Comparison of ENCODE assay signal across 29 cellular contexts in the genomic region with DNA sequence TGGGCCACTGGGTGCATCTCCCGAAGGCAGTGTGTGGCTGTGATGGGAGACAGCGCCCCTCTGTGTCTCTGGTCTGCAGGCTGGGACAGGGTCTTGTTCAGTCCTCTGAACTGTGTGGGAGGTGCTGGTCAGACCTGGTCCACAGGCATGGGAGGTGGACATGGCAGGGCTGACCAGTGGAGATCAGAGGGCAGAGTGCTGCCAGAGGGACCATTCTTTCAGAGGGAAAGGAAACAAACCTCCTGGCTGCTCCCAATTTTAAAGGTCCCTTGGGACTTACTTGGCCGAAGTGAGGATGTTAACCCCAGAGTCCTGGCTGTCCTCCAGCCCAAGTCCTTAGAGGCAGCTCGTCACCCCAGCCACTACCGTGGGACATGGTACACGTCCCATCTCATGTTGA. TPM values are rescaled to one million over a fixed set of nuclear protein-coding genes. Genes with fewer than 3 reads are reported as not detected.
"Had no signal": no experiment of that assay in that cellular context is flagged by ENCODE, and none has a peak within 500 bp of the region (broad histone marks: within the 10 kb centered on the region; RNA-seq: fewer than 3 reads in every experiment).

No MANE protein-coding gene starts in this region.

- DNase-seq: activated CD8-positive, alpha-beta memory T cell treated with anti-CD3 and anti-CD28 coated beads, Interleukin-2, amount 10 ng/mL, durations not matched to agents 7 days and 5 days; activated CD8-positive, alpha-beta T cell treated with anti-CD3 and anti-CD28 coated beads, Interleukin-2, amount 10 ng/mL, durations not matched to agents 7 days and 5 days; activated naive CD8-positive, alpha-beta T cell treated with anti-CD3 and anti-CD28 coated beads, Interleukin-2, amount 50 U/mL, for 24 hours; activated T-cell treated with anti-CD3 and anti-CD28 coated beads, Interleukin-2, amount 50 U/mL, for 48 hours; colonic mucosa; effector CD8-positive, alpha-beta T cell; erythroblast; left colon; mammary epithelial cell; naive B cell; occipital lobe; stimulated activated CD4-positive, alpha-beta T cell treated with anti-CD3 and anti-CD28 coated beads, Interleukin-12 subunit alpha, Interleukin-12 subunit beta, amount 100 ng/mL, for 4 hours; stimulated activated CD4-positive, alpha-beta T cell treated with anti-CD3 and anti-CD28 coated beads, Interleukin-4, amount 100 ng/mL, for 1 hour; T-helper 2 cell; thyroid gland had no signal

- H3K27me3 ChIP-seq: colonic mucosa, hepatocyte, right atrium auricular region, thyroid gland, upper lobe of left lung had no signal

- H3K27ac ChIP-seq: colonic mucosa, gastroesophageal sphincter, hepatocyte, right atrium auricular region, skin epidermis, thyroid gland, upper lobe of left lung had no signal

- H3K4me1 ChIP-seq: colonic mucosa had no signal

- H2AFZ ChIP-seq: hepatocyte had no signal

- H3K4me2 ChIP-seq: hepatocyte had no signal

- H3K36me3 ChIP-seq: colonic mucosa, gastroesophageal sphincter, right atrium auricular region, thyroid gland, upper lobe of left lung had no signal

- H3K4me3 ChIP-seq: colonic mucosa, gastroesophageal sphincter, hepatocyte, right atrium auricular region, skin epidermis, thyroid gland, upper lobe of left lung had no signal

- H3K9me3 ChIP-seq: colonic mucosa, gastroesophageal sphincter, right atrium auricular region, thyroid gland, upper lobe of left lung had no signal

- ATAC-seq: activated CD8-positive, alpha-beta memory T cell treated with anti-CD3 and anti-CD28 coated beads, Interleukin-2, amount 10 ng/mL, durations not matched to agents 7 days and 5 days; activated CD8-positive, alpha-beta T cell treated with anti-CD3 and anti-CD28 coated beads, Interleukin-2, amount 10 ng/mL, durations not matched to agents 7 days and 5 days; activated naive CD8-positive, alpha-beta T cell treated with anti-CD3 and anti-CD28 coated beads, Interleukin-2, amount 50 U/mL, for 24 hours; gastroesophageal sphincter; left colon; WTC11 had no signal

RNA-seq across cellular contexts. Expression of gene CAPN13, which starts 4.0 kb away (rescaled TPM):
- total RNA-seq: activated CD8-positive, alpha-beta memory T cell treated with anti-CD3 and anti-CD28 coated beads, Interleukin-2, amount 10 ng/mL, durations not matched to agents 7 days and 5 days; activated CD8-positive, alpha-beta T cell treated with anti-CD3 and anti-CD28 coated beads, Interleukin-2, amount 10 ng/mL, durations not matched to agents 7 days and 5 days; activated T-helper 2 cell treated with anti-CD3 and anti-CD28 coated beads, Interferon-gamma antibody, Interleukin-2, Interleukin-4, amounts not matched to agents 10 μg/mL and 5 μg/mL and 100 μg/mL, durations not matched to agents 14 hours and 24 hours and 36 hours; dermis microvascular lymphatic vessel endothelial cell; fibroblast of lung; fibroblast of villous mesenchyme; neural crest cell; pulmonary artery endothelial cell; right atrium auricular region; subcutaneous adipose tissue had no signal
- polyA plus RNA-seq: fibroblast of lung, keratinocyte, mammary epithelial cell had no signal
